In genomic region chr22:33544707-33545106, GRCh38 we compare ENCODE assay signal across 18 cellular contexts.
DNase-seq lines count a peak whose midpoint lies in the region; ATAC-seq and TF ChIP-seq lines count a peak whose summit lies in the region.
"Had no signal": no experiment of that assay in that cellular context is flagged by ENCODE, and none has a peak within 500 bp of the region (broad histone marks: within the 10 kb centered on the region; RNA-seq: fewer than 3 reads in every experiment).

No MANE protein-coding gene starts in this region.

- H3K9me2 ChIP-seq in MM.1S (replicated peaks; ENCODE audit: insufficient read depth, low read length) = no peaks in the 10 kb centered on the region

- no peak overlapping the region for H2AFZ ChIP-seq in MM.1S (ENCODE audit: low read length)
- H2AFZ ChIP-seq in fibroblast of lung (ENCODE audit: low read length) = no peak overlapping the region

- no peaks in the 10 kb centered on the region for H3K27me3 ChIP-seq in MM.1S (replicated peaks; ENCODE audit: insufficient read depth, low read length)
- H3K27me3 ChIP-seq in fibroblast of lung (ENCODE audit: control insufficient read depth, insufficient read depth, low read length) = no peaks in the 10 kb centered on the region
- H3K27me3 ChIP-seq in psoas muscle (ENCODE audit: insufficient read depth in 3 of 3, low read length in 2 of 3) = no peaks in the 10 kb centered on the region
- no peaks in the 10 kb centered on the region for H3K27me3 ChIP-seq in lower lobe of right lung (ENCODE audit: low read depth)
- no peaks in the 10 kb centered on the region for H3K27me3 ChIP-seq in effector memory CD4-positive, alpha-beta T cell (replicated peaks; ENCODE audit: control insufficient read depth, insufficient read depth, low read length, poor library complexity, severe bottlenecking)

- WGBS in psoas muscle, 3 donors = 55 to 82% (median 70%) methylated on average over 4 of the region's 4 CpGs

- H3K4me2 ChIP-seq in MM.1S (ENCODE audit: low read depth, low read length) (no peak overlapping the region), fibroblast of lung (ENCODE audit: extremely low read depth, insufficient read depth, low read length) (no peak overlapping the region)

- DNase-seq in Daoy (ENCODE audit: low read depth) (peak; percentile 67), MM.1S (peak; percentile 30), fibroblast of lung (ENCODE audit: low read depth in 2 of 2) (peak; percentile 27 to 50), psoas muscle (no peak), lower lobe of right lung (no peak)
- DNase-seq in effector memory CD4-positive, alpha-beta T cell = no peak
- DNase-seq: activated CD4-positive, alpha-beta T cell treated with anti-CD3 and anti-CD28 coated beads for 1 hour; activated CD8-positive, alpha-beta memory T cell treated with anti-CD3 and anti-CD28 coated beads, Interleukin-2, amount 10 ng/mL, durations not matched to agents 7 days and 5 days; aorta; head of caudate nucleus; midbrain; NCI-H1436 treated with DMSO at 0.1 percent for 48 hours; NCI-H345; SIG-M5; stimulated activated CD4-positive, alpha-beta T cell treated with anti-CD3 and anti-CD28 coated beads, Interleukin-2, amount 100 ng/mL, for 24 hours had no signal

- H3K4me3 ChIP-seq in MM.1S (ENCODE audit: low read length) (no peak overlapping the region), fibroblast of lung (replicated peaks in 1 of 4; ENCODE audit: control extremely low read depth in 1 of 4, insufficient read depth in 1 of 4, low read depth in 3 of 4, low read length in 4 of 4) (no peak overlapping the region), psoas muscle (no peak overlapping the region), lower lobe of right lung (no peak overlapping the region)
- no peak overlapping the region for H3K4me3 ChIP-seq in effector memory CD4-positive, alpha-beta T cell (ENCODE audit: insufficient read depth, low read depth, low read length, poor library complexity, severe bottlenecking)

- H3K36me3 ChIP-seq in MM.1S (replicated peaks; ENCODE audit: insufficient read depth, low read length) = no peaks in the 10 kb centered on the region
- H3K36me3 ChIP-seq in fibroblast of lung (ENCODE audit: control insufficient read depth, insufficient read depth, low read length) = no peaks in the 10 kb centered on the region
- H3K36me3 ChIP-seq in psoas muscle (ENCODE audit: insufficient read depth in 1 of 2, low read depth in 1 of 2) = no peaks in the 10 kb centered on the region
- no peaks in the 10 kb centered on the region for H3K36me3 ChIP-seq in lower lobe of right lung
- H3K36me3 ChIP-seq in effector memory CD4-positive, alpha-beta T cell (ENCODE audit: control insufficient read depth, insufficient read depth, low read length) = no peaks in the 10 kb centered on the region

- H3K4me1 ChIP-seq in MM.1S (ENCODE audit: low read length) (no peaks in the 10 kb centered on the region), fibroblast of lung (ENCODE audit: control insufficient read depth, extremely low read depth, insufficient read depth, low read length) (peaks cover 2% of the 10 kb centered on the region), psoas muscle (peaks cover 3% of the 10 kb centered on the region), lower lobe of right lung (peaks cover 10% of the 10 kb centered on the region)
- H3K4me1 ChIP-seq in effector memory CD4-positive, alpha-beta T cell (ENCODE audit: control insufficient read depth, insufficient read depth, low read length, poor library complexity, severe bottlenecking) = no peaks in the 10 kb centered on the region

- ATAC-seq in psoas muscle (peak; percentile 55 to 62 (median 60)), lower lobe of right lung (no peak), HG03045 (IDR thresholded peaks at IDR 0.05; ENCODE audit: unreplicated experiment) (no peak)
- ATAC-seq: activated CD8-positive, alpha-beta memory T cell treated with anti-CD3 and anti-CD28 coated beads, Interleukin-2, amount 10 ng/mL, durations not matched to agents 7 days and 5 days; sciatic nerve had no signal

- peak overlapping the region; percentile 40; the same call in 1 of the 2 replicates for H3K27ac ChIP-seq in MM.1S (ENCODE audit: low read length)
- no peak overlapping the region for H3K27ac ChIP-seq in fibroblast of lung (ENCODE audit: insufficient read depth, low read length)
- no peak overlapping the region for H3K27ac ChIP-seq in psoas muscle
- H3K27ac ChIP-seq in lower lobe of right lung = no peak overlapping the region
- H3K27ac ChIP-seq in effector memory CD4-positive, alpha-beta T cell (ENCODE audit: insufficient read depth, low read length, poor library complexity, severe bottlenecking) = no peak overlapping the region
- H3K27ac ChIP-seq: C4-2B had no signal

- H4K20me1 ChIP-seq in MM.1S (ENCODE audit: insufficient read depth, low read length) = no peaks in the 10 kb centered on the region
- H4K20me1 ChIP-seq in fibroblast of lung (ENCODE audit: control insufficient read depth, extremely low read depth, insufficient read depth, low read length) = no peaks in the 10 kb centered on the region

- H3K9ac ChIP-seq in MM.1S (ENCODE audit: low read length) (no peak overlapping the region), fibroblast of lung (ENCODE audit: insufficient read depth, low read length) (no peak overlapping the region)

- TF ChIP-seq CTCF in MM.1S (IDR thresholded peaks at IDR 0.05; ENCODE audit: low read length) (no peak), fibroblast of lung (conservative IDR thresholded peaks at IDR 0.05 in 1 of 2, IDR thresholded peaks at IDR 0.05 in 1 of 2; ENCODE audit: low read depth in 1 of 2, low read length in 2 of 2) (no peak), psoas muscle (IDR thresholded peaks at IDR 0.05) (no peak), lower lobe of right lung (IDR thresholded peaks at IDR 0.05) (no peak)

- intact Hi-C loops in psoas muscle (cut with DNase I) = no loop called here
- intact Hi-C loops in lower lobe of right lung (cut with DNase I) = no loop called here

- H3F3A ChIP-seq in MM.1S (ENCODE audit: insufficient read depth, low read length) = no peaks in the 10 kb centered on the region

- H3K79me2 ChIP-seq in MM.1S (ENCODE audit: low read length) (no peaks in the 10 kb centered on the region), fibroblast of lung (ENCODE audit: control insufficient read depth, insufficient read depth, low read length) (no peaks in the 10 kb centered on the region)

- H3K9me3 ChIP-seq in MM.1S (replicated peaks; ENCODE audit: insufficient read depth, low read length) (no peaks in the 10 kb centered on the region), fibroblast of lung (ENCODE audit: control insufficient read depth, insufficient read depth, low read depth, low read length) (no peaks in the 10 kb centered on the region), psoas muscle (no peaks in the 10 kb centered on the region), lower lobe of right lung (no peaks in the 10 kb centered on the region)
- no peaks in the 10 kb centered on the region for H3K9me3 ChIP-seq in effector memory CD4-positive, alpha-beta T cell (ENCODE audit: control insufficient read depth, low read length)

Comparison
In these comparisons a context has a peak if more than half of its experiments do, and no peak if none do; other contexts are left out.
1. DNase-seq: peak in Daoy (single experiment), MM.1S (single experiment) and fibroblast of lung (2 of 2); none in psoas muscle (0 of 2), lower lobe of right lung (single experiment) and effector memory CD4-positive, alpha-beta T cell (0 of 3).
2. ATAC-seq: peak in psoas muscle (4 of 4); none in lower lobe of right lung (0 of 2) and HG03045 (single experiment).